Comparison of ENCODE assay signal across 8 cellular contexts in the genomic region with DNA sequence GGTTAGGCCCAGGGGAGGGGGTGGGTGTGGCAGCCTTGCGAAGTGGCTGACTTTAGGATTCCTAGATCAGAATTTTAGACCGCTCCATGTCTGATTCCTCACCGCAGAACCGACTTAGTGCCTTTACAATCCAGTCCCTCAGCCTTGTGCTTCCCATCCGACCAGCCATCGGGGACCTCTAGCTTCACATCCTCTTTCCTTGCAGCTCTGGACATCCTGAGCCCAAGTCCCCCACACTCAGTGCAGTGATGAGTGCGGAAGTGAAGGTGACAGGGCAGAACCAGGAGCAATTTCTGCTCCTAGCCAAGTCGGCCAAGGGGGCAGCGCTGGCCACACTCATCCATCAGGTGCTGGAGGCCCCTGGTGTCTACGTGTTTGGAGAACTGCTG. TPM values are rescaled to one million over a fixed set of nuclear protein-coding genes. Genes with fewer than 3 reads are reported as not detected.
DNase-seq lines count a peak whose midpoint lies in the region; ATAC-seq, FAIRE-seq and TF ChIP-seq lines count a peak whose summit lies in the region.

No MANE protein-coding gene starts in this region.

- TF ChIP-seq EP300 in SK-N-SH (IDR thresholded peaks at IDR 0.05; ENCODE audit: borderline replicate concordance in 1 of 2, low read depth in 1 of 2, low read length in 1 of 2): no peak

- H3K4me2 ChIP-seq in SK-N-SH: peak overlapping the region; percentile 86

- POLR2A ChIA-PET in AG04450 (lab: Yijun Ruan, JAX) (interaction anchor here (0.6 to 1.8 kb wide), 18 partner anchors 10 to 190 kb away, joined by 3 to 39 read pairs (median 4); a partner anchor contains a TSS), SK-N-SH (lab: Yijun Ruan, JAX) (interaction anchor here (0.6 to 2.6 kb wide), 18 partner anchors 10 to 219 kb away, joined by 3 to 50 read pairs (median 5); a partner anchor contains a TSS)

- H3K9me2 ChIP-seq in SK-N-SH: no peaks in the 10 kb centered on the region

- peaks cover 17% of the 10 kb centered on the region; the same call in 1 of the 2 replicates for H3K79me2 ChIP-seq in SK-N-SH (ENCODE audit: insufficient read depth)

- H2AFZ ChIP-seq in SK-N-SH (ENCODE audit: low read depth): peak overlapping the region; percentile 97

- TF ChIP-seq CTCF in AG04450 (IDR thresholded peaks at IDR 0.05; ENCODE audit: low read depth, low read length) (no peak), SK-N-SH (IDR thresholded peaks at IDR 0.05) (no peak)

- WGBS in SK-N-SH (ENCODE audit: low lambda C conversion rate): 2% methylated on average over 8 of the region's 10 CpGs
- 27 to 28% methylated on average over 10 of the region's 10 CpGs for WGBS in ectodermal cell, 2 experiments

- no peak for TF ChIP-seq RAD21 in SK-N-SH (IDR thresholded peaks at IDR 0.05; ENCODE audit: low read length)

- H3K9ac ChIP-seq in SK-N-SH (peak overlapping the region; percentile 66), mucosa of rectum (ENCODE audit: low read depth in 1 of 2, low read length in 2 of 2) (peak overlapping the region; percentile 70 to 75)

- H3F3A ChIP-seq in SK-N-SH (replicated peaks; ENCODE audit: insufficient read depth): peaks cover 17% of the 10 kb centered on the region

- H3K27me3 ChIP-seq in AG04450 (ENCODE audit: control insufficient read depth, insufficient read depth, low read length) (no peaks in the 10 kb centered on the region), SK-N-SH (ENCODE audit: insufficient read depth) (no peaks in the 10 kb centered on the region), ectodermal cell (ENCODE audit: control insufficient read depth, insufficient read depth, low read length, poor library complexity, severe bottlenecking) (peaks cover 3% of the 10 kb centered on the region), mucosa of rectum (ENCODE audit: control insufficient read depth in 2 of 2, insufficient read depth in 2 of 2, low read length in 2 of 2) (no peaks in the 10 kb centered on the region)

- peaks cover 0 to 9% of the 10 kb centered on the region in 2 experiments; a peak in 1 of 4 replicates for H3K4me1 ChIP-seq in SK-N-SH (ENCODE audit: control insufficient read depth in 1 of 2, insufficient read depth in 2 of 2, low read depth in 1 of 2, low read length in 1 of 2)
- H3K4me1 ChIP-seq in ectodermal cell (ENCODE audit: control insufficient read depth, insufficient read depth, low read length): peaks cover 9% of the 10 kb centered on the region
- peaks cover 6% of the 10 kb centered on the region in 2 donors for H3K4me1 ChIP-seq in mucosa of rectum (ENCODE audit: control insufficient read depth in 2 of 2, insufficient read depth in 2 of 2, low read length in 2 of 2)

- H3K27ac ChIP-seq in AG04450 (ENCODE audit: low read depth, low read length) (peak overlapping the region; percentile 92), SK-N-SH (ENCODE audit: low read depth in 2 of 2, low read length in 1 of 2) (peak overlapping the region; percentile 84 to 86), ectodermal cell (ENCODE audit: insufficient read depth, low read depth, low read length, poor library complexity, severe bottlenecking) (peak overlapping the region; percentile 69), mucosa of rectum (ENCODE audit: low read depth in 2 of 2, low read length in 2 of 2) (peak overlapping the region; percentile 87 to 90)

- DNase-seq in AG04450 (ENCODE audit: low read depth, low spot score): no peak
- DNase-seq in SK-N-SH: peak; percentile 55
- peak; percentile 39 for DNase-seq in urothelium cell line (ENCODE audit: low spot score)
- no peak for DNase-seq in midbrain (lab: John Stamatoyannopoulos, UW)

- ATAC-seq in GM18511 (IDR thresholded peaks at IDR 0.05; ENCODE audit: unreplicated experiment): peak; percentile 40
- ATAC-seq in HG03442 (IDR thresholded peaks at IDR 0.05; ENCODE audit: unreplicated experiment): peak; percentile 5

- FAIRE-seq in urothelium cell line (lab: Jason Lieb, UNC): no peak

- H3K9me3 ChIP-seq in AG04450 (ENCODE audit: control insufficient read depth, insufficient read depth, low read length) (no peaks in the 10 kb centered on the region), SK-N-SH (no peaks in the 10 kb centered on the region), ectodermal cell (ENCODE audit: control insufficient read depth, low read length) (no peaks in the 10 kb centered on the region), mucosa of rectum (ENCODE audit: control insufficient read depth in 2 of 2, low read length in 2 of 2) (no peaks in the 10 kb centered on the region)

- H4K20me1 ChIP-seq in SK-N-SH (ENCODE audit: insufficient read depth): no peaks in the 10 kb centered on the region

- CTCF ChIA-PET in AG04450 (lab: Charles Lee): interaction anchor here (1.0 to 3.2 kb wide), 7 partner anchors 11 to 148 kb away, joined by 4 to 12 read pairs (median 6); a partner anchor contains a TSS
- CTCF ChIA-PET in SK-N-SH (lab: Yijun Ruan, JAX): interaction anchor here (0.6 to 3.3 kb wide), 15 partner anchors 9 to 259 kb away, joined by 3 to 20 read pairs (median 4); a partner anchor contains a TSS

- peaks cover 9 to 21% of the 10 kb centered on the region in 2 experiments for H3K36me3 ChIP-seq in SK-N-SH (replicated peaks in 1 of 2; ENCODE audit: control insufficient read depth in 1 of 2, insufficient read depth in 2 of 2, low read length in 1 of 2)
- H3K36me3 ChIP-seq in ectodermal cell (ENCODE audit: control insufficient read depth, insufficient read depth, low read length): peaks cover 11% of the 10 kb centered on the region
- H3K36me3 ChIP-seq in mucosa of rectum (ENCODE audit: control insufficient read depth in 2 of 2, insufficient read depth in 2 of 2, low read length in 2 of 2): peaks cover 14 to 20% of the 10 kb centered on the region in 2 donors

- peak overlapping the region; percentile 62 for H3K4me3 ChIP-seq in AG04450 (ENCODE audit: low read depth, low read length)
- H3K4me3 ChIP-seq in SK-N-SH (ENCODE audit: low read depth in 2 of 2, low read length in 1 of 2): peak overlapping the region; percentile 57 to 65
- peak overlapping the region; percentile 60 for H3K4me3 ChIP-seq in ectodermal cell (ENCODE audit: insufficient read depth, low read depth, low read length)
- peak overlapping the region; percentile 81 to 83 for H3K4me3 ChIP-seq in mucosa of rectum (ENCODE audit: low read length in 2 of 2)

TF ChIP-seq in SK-N-SH, 30 proteins besides CTCF, POLR2A, EP300 and RAD21 (continues in another document):
- TF ChIP-seq SIN3A (IDR thresholded peaks at IDR 0.05; ENCODE audit: borderline replicate concordance, low read depth, low read length): no peak
- TF ChIP-seq FOXM1 (IDR thresholded peaks at IDR 0.05; ENCODE audit: low read depth): no peak
- no peak for TF ChIP-seq NFIC (IDR thresholded peaks at IDR 0.05; ENCODE audit: borderline replicate concordance)
- TF ChIP-seq, protein P1, sequence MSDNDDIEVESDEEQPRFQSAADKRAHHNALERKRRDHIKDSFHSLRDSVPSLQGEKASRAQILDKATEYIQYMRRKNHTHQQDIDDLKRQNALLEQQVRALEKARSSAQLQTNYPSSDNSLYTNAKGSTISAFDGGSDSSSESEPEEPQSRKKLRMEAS (IDR thresholded peaks at IDR 0.05; ENCODE audit: low read depth): no peak
- no peak for TF ChIP-seq GABPA (IDR thresholded peaks at IDR 0.05; ENCODE audit: low read depth)
- TF ChIP-seq FOSL2 (IDR thresholded peaks at IDR 0.05; ENCODE audit: borderline replicate concordance, low read depth): no peak
- TF ChIP-seq NRF1 (IDR thresholded peaks at IDR 0.05; ENCODE audit: low read depth, low read length): no peak
- no peak for TF ChIP-seq FOXJ3 (CRISPR knock-in tag; IDR thresholded peaks at IDR 0.05)

RNA-seq across cellular contexts. Expression of a gene that starts 0.6 kb away (rescaled TPM):
- polyA plus RNA-seq in AG04450 (2011; rRNA removed) (93.2 and 104 TPM in 2 replicates), SK-N-SH (2012; rRNA removed) (191 and 231 TPM in 2 replicates)
- polyA minus RNA-seq in AG04450 (2011; rRNA and poly(A)+ RNA removed): 36.2 and 42.9 TPM in 2 replicates
- polyA plus RNA-seq in SK-N-SH (2012; cell fraction: cytosol; rRNA removed): 134 and 163 TPM in 2 replicates
- polyA plus RNA-seq in SK-N-SH (2012; cell fraction: nucleus; rRNA removed): 340 and 362 TPM in 2 replicates
- polyA plus RNA-seq in ectodermal cell (2013, experiment 1 of 4): 29.4 TPM
- 25.8 TPM for polyA plus RNA-seq in ectodermal cell (2013, experiment 2 of 4)
- 26.1 TPM for polyA plus RNA-seq in ectodermal cell (2013, experiment 3 of 4)
- 34.7 TPM for polyA plus RNA-seq in ectodermal cell (2013, experiment 4 of 4)

RNA-seq across cellular contexts. Expression of a gene that starts 23.8 kb away (rescaled TPM):
- 1.2 and 2.2 TPM in 2 replicates for polyA plus RNA-seq in AG04450 (2011; rRNA removed)
- 1.7 and 1.8 TPM in 2 replicates for polyA minus RNA-seq in AG04450 (2011; rRNA and poly(A)+ RNA removed)
- polyA plus RNA-seq in SK-N-SH (2012; rRNA removed): 5.9 and 9.9 TPM in 2 replicates
- 9.0 and 13.5 TPM in 2 replicates for polyA plus RNA-seq in SK-N-SH (2012; cell fraction: cytosol; rRNA removed)
- 26.9 and 28.4 TPM in 2 replicates for polyA plus RNA-seq in SK-N-SH (2012; cell fraction: nucleus; rRNA removed)
- polyA plus RNA-seq in ectodermal cell (2013, experiment 1 of 4): 19.1 TPM
- polyA plus RNA-seq in ectodermal cell (2013, experiment 2 of 4): 24.0 TPM
- polyA plus RNA-seq in ectodermal cell (2013, experiment 3 of 4): 16.9 TPM
- polyA plus RNA-seq in ectodermal cell (2013, experiment 4 of 4): 21.6 TPM

RNA-seq across cellular contexts. Expression of a gene that starts 28.5 kb away (rescaled TPM):
- polyA plus RNA-seq in AG04450 (2011; rRNA removed) (241 and 263 TPM in 2 replicates), SK-N-SH (2012; rRNA removed) (535 and 624 TPM in 2 replicates)
- 148 and 185 TPM in 2 replicates for polyA minus RNA-seq in AG04450 (2011; rRNA and poly(A)+ RNA removed)
- polyA plus RNA-seq in SK-N-SH (2012; cell fraction: cytosol; rRNA removed): 310 and 447 TPM in 2 replicates
- polyA plus RNA-seq in SK-N-SH (2012; cell fraction: nucleus; rRNA removed): 217 and 351 TPM in 2 replicates
- polyA plus RNA-seq in ectodermal cell (2013, experiment 1 of 4): 150 TPM
- polyA plus RNA-seq in ectodermal cell (2013, experiment 2 of 4): 148 TPM
- polyA plus RNA-seq in ectodermal cell (2013, experiment 3 of 4): 136 TPM
- 146 TPM for polyA plus RNA-seq in ectodermal cell (2013, experiment 4 of 4)

RNA-seq across cellular contexts. Expression of a gene that starts 35.2 kb away (rescaled TPM):
- polyA plus RNA-seq in AG04450 (2011; rRNA removed) (39.3 and 44.3 TPM in 2 replicates), SK-N-SH (2012; rRNA removed) (64.9 and 80.4 TPM in 2 replicates)
- 71.3 and 75.7 TPM in 2 replicates for polyA minus RNA-seq in AG04450 (2011; rRNA and poly(A)+ RNA removed)
- 32.4 and 44.0 TPM in 2 replicates for polyA plus RNA-seq in SK-N-SH (2012; cell fraction: cytosol; rRNA removed)
- polyA plus RNA-seq in SK-N-SH (2012; cell fraction: nucleus; rRNA removed): 222 and 232 TPM in 2 replicates
- polyA plus RNA-seq in ectodermal cell (2013, experiment 1 of 4): 109 TPM
- 101 TPM for polyA plus RNA-seq in ectodermal cell (2013, experiment 2 of 4)
- polyA plus RNA-seq in ectodermal cell (2013, experiment 3 of 4): 73.6 TPM
- 87.5 TPM for polyA plus RNA-seq in ectodermal cell (2013, experiment 4 of 4)

RNA-seq across cellular contexts. Expression of a gene that starts 41.8 kb away (rescaled TPM):
- 155 and 170 TPM in 2 replicates for polyA plus RNA-seq in AG04450 (2011; rRNA removed)
- polyA minus RNA-seq in AG04450 (2011; rRNA and poly(A)+ RNA removed): 73.0 and 109 TPM in 2 replicates
- 391 and 661 TPM in 2 replicates for polyA plus RNA-seq in SK-N-SH (2012; rRNA removed)
- polyA plus RNA-seq in SK-N-SH (2012; cell fraction: cytosol; rRNA removed): 526 and 613 TPM in 2 replicates
- polyA plus RNA-seq in SK-N-SH (2012; cell fraction: nucleus; rRNA removed): 247 and 291 TPM in 2 replicates
- polyA plus RNA-seq in ectodermal cell (2013, experiment 1 of 4): 1,165 TPM
- polyA plus RNA-seq in ectodermal cell (2013, experiment 2 of 4): 1,075 TPM
- 1,054 TPM for polyA plus RNA-seq in ectodermal cell (2013, experiment 3 of 4)
- polyA plus RNA-seq in ectodermal cell (2013, experiment 4 of 4): 1,199 TPM

Comparison
In these comparisons a context has a peak if more than half of its experiments do, and no peak if none do; other contexts are left out.
1. DNase-seq: peak in SK-N-SH (single experiment) and urothelium cell line (single experiment); none in AG04450 (single experiment) and midbrain (single experiment).
2. Peak in every context shown above with its lines, with median percentiles within 50 percentile points of each other: H3K27ac ChIP-seq and H3K4me3 ChIP-seq.